ENCODE assay signal across 8 cellular contexts in genomic region chr19:7888145-7888825, GRCh38. TPM values are rescaled to one million over a fixed set of nuclear protein-coding genes. Genes with fewer than 3 reads are reported as not detected.
DNase-seq lines count a peak whose midpoint lies in the region; ATAC-seq, FAIRE-seq and TF ChIP-seq lines count a peak whose summit lies in the region.

LRRC8E (plus strand) TSS chr19:7888510; CDS start chr19:7895604, 7,094 bp downstream.

- DNase-seq in H54 (ENCODE audit: insufficient read length, low spot score) (peak; percentile 74), SJSA1 (ENCODE audit: low read depth in 1 of 2, low spot score in 2 of 2) (peak; percentile 15 to 75), H1 (ENCODE audit: low read depth in 1 of 2, low spot score in 2 of 2) (peak in 1 of 2 experiments; percentile 92), mucosa of descending colon (peak; percentile 70 to 82 (median 70)), medulla oblongata (ENCODE audit: extremely low spot score) (no peak), GM19238 (ENCODE audit: insufficient read length, low spot score) (no peak), SK-N-DZ (ENCODE audit: low spot score) (no peak)

- H3K9me3 ChIP-seq in SJSA1 (replicated peaks) = no peaks in the 10 kb centered on the region
- no peaks in the 10 kb centered on the region for H3K9me3 ChIP-seq in H1 (ENCODE audit: insufficient read depth in 2 of 2, low read depth in 1 of 2, low read length in 1 of 2)
- no peaks in the 10 kb centered on the region for H3K9me3 ChIP-seq in mucosa of descending colon

- H2BK5ac ChIP-seq in H1 (ENCODE audit: low read depth, low read length) = peak within 1 kb of the TSS; percentile 16; the same call in 1 of the 2 replicates

- peak; percentile 98 for ATAC-seq in mucosa of descending colon
- no peak for ATAC-seq in HG02678 (IDR thresholded peaks at IDR 0.05; ENCODE audit: unreplicated experiment)

- TF ChIP-seq POLR2A in H54 (IDR thresholded peaks at IDR 0.05; ENCODE audit: low read depth, low read length) (peak; percentile 87), H1 (IDR thresholded peaks at IDR 0.05; ENCODE audit: control extremely low read depth in 1 of 2, low read depth in 2 of 2, low read length in 2 of 2) (no peak)

- TF ChIP-seq EP300 in H1 (IDR thresholded peaks at IDR 0.05; ENCODE audit: borderline replicate concordance in 1 of 2, low read depth in 2 of 2, low read length in 2 of 2) = no peak

- H3K4me2 ChIP-seq in H1 (ENCODE audit: insufficient read depth in 1 of 2, low read depth in 2 of 2, low read length in 2 of 2) = peak within 1 kb of the TSS; percentile 55 to 73

- H3K56ac ChIP-seq in H1 (replicated peaks; ENCODE audit: insufficient read length, low read depth, low read length) = no peak within 1 kb of the TSS

- H3K23me2 ChIP-seq in H1 (ENCODE audit: low read depth, low read length) = peaks cover 5% of the 10 kb centered on the region; the same call in 1 of the 2 replicates

- no peak within 1 kb of the TSS for H2BK12ac ChIP-seq in H1 (ENCODE audit: low read depth, low read length)

- H3K79me2 ChIP-seq in H1 (ENCODE audit: control insufficient read depth in 1 of 2, insufficient read depth in 2 of 2, low read length in 2 of 2) = no peaks in the 10 kb centered on the region

- no peak for TF ChIP-seq CTCF in H1 (IDR thresholded peaks at IDR 0.05; ENCODE audit: control extremely low read depth in 1 of 3, insufficient read depth in 1 of 3, low read depth in 1 of 3, low read length in 3 of 3)
- no peak for TF ChIP-seq CTCF in mucosa of descending colon (IDR thresholded peaks at IDR 0.05)

- no peak within 1 kb of the TSS for H2AK5ac ChIP-seq in H1 (ENCODE audit: low read depth, low read length)

- H3K9ac ChIP-seq in H1 (replicated peaks in 1 of 4; ENCODE audit: extremely low read depth in 1 of 4, low read depth in 3 of 4, low read length in 3 of 4) = no peak within 1 kb of the TSS; a peak in 1 of 7 replicates

- no peak within 1 kb of the TSS for H4K91ac ChIP-seq in H1 (replicated peaks; ENCODE audit: insufficient read length, low read length)

- WGBS in H1 (ENCODE audit: extremely low coverage in 1 of 2, insufficient coverage in 1 of 2, insufficient read length in 1 of 2, insufficient replicate concordance in 2 of 2, low coverage in 1 of 2, low lambda C conversion rate in 2 of 2, missing lambda C conversion rate in 1 of 2), 2 experiments = 12% methylated on average over 41 of the region's 53 CpGs; no CpG with 5 or more reads in 1 of the 2 experiments

- peak within 1 kb of the TSS; percentile 78; the same call in 1 of the 2 replicates for H3K18ac ChIP-seq in H1 (ENCODE audit: extremely low read depth, low read length)

- no peak within 1 kb of the TSS; the same call in 1 of the 2 replicates for H2BK15ac ChIP-seq in H1 (ENCODE audit: low read length)

- FAIRE-seq in H54 (lab: Jason Lieb, UNC) = no peak
- FAIRE-seq in H1 (lab: Jason Lieb, UNC) = no peak

- H3K4ac ChIP-seq in H1 (replicated peaks; ENCODE audit: insufficient read length, low read depth, low read length) = no peak within 1 kb of the TSS

- H2BK120ac ChIP-seq in H1 (replicated peaks; ENCODE audit: low read depth, low read length) = no peak within 1 kb of the TSS

- no peaks in the 10 kb centered on the region for H3K36me3 ChIP-seq in SJSA1
- H3K36me3 ChIP-seq in H1 (ENCODE audit: control insufficient read depth in 2 of 4, insufficient read depth in 4 of 4, low read length in 3 of 4) = no peaks in the 10 kb centered on the region
- no peaks in the 10 kb centered on the region for H3K36me3 ChIP-seq in mucosa of descending colon (ENCODE audit: low read depth)

- H4K8ac ChIP-seq in H1 (ENCODE audit: extremely low read depth, insufficient read depth, low read length) = peak within 1 kb of the TSS; percentile 71

- H3K4me1 ChIP-seq in SJSA1 (replicated peaks) = peaks cover 9% of the 10 kb centered on the region; the same call in 1 of the 2 replicates
- peaks cover 0 to 7% (median 5%) of the 10 kb centered on the region in 4 experiments; a peak in 4 of 7 replicates for H3K4me1 ChIP-seq in H1 (replicated peaks in 1 of 4; ENCODE audit: control insufficient read depth in 3 of 4, insufficient read depth in 4 of 4, low read length in 3 of 4)
- peaks cover 3% of the 10 kb centered on the region for H3K4me1 ChIP-seq in mucosa of descending colon (ENCODE audit: low read depth)

- H3K27me3 ChIP-seq in SJSA1 (replicated peaks) = no peaks in the 10 kb centered on the region
- peaks cover 0 to 4% (median 3%) of the 10 kb centered on the region in 4 experiments; a peak in 4 of 7 replicates for H3K27me3 ChIP-seq in H1 (replicated peaks in 1 of 4; ENCODE audit: control insufficient read depth in 3 of 4, extremely low read depth in 1 of 4, insufficient read depth in 3 of 4, low read length in 3 of 4)

- H3K27ac ChIP-seq in SJSA1 (no peak within 1 kb of the TSS), H1 (ENCODE audit: low read depth, low read length) (no peak within 1 kb of the TSS)

- no peak within 1 kb of the TSS for H3K14ac ChIP-seq in H1 (ENCODE audit: insufficient read length)

- intact Hi-C loops in mucosa of descending colon (cut with DNase I, micrococcal nuclease) = no loop called here

- H3K23ac ChIP-seq in H1 (ENCODE audit: insufficient read length) = no peak within 1 kb of the TSS

- POLR2A ChIA-PET in H1 (lab: Charles Lee; ENCODE audit: partially characterized antibody) = interaction anchor here (1.0 to 1.9 kb wide), 9 partner anchors 9 to 41 kb away, joined by 3 to 9 read pairs (median 4); partner anchors contain the start of gene PRR36

- H3K79me1 ChIP-seq in H1 (ENCODE audit: low read depth, low read length) = no peaks in the 10 kb centered on the region

- peak within 1 kb of the TSS; percentile 43 for H3K4me3 ChIP-seq in SJSA1
- H3K4me3 ChIP-seq in H1 (ENCODE audit: extremely low read depth in 1 of 4, insufficient read depth in 2 of 4, low read depth in 3 of 4, low read length in 4 of 4) = peak within 1 kb of the TSS; percentile 51 to 69 (median 57)
- no peak within 1 kb of the TSS for H3K4me3 ChIP-seq in mucosa of descending colon

- H2BK20ac ChIP-seq in H1 (ENCODE audit: low read length) = no peak within 1 kb of the TSS

- TF ChIP-seq RAD21 in H1 (IDR thresholded peaks at IDR 0.05 in 1 of 2, conservative IDR thresholded peaks at IDR 0.05 in 1 of 2; ENCODE audit: low read depth in 2 of 2, low read length in 2 of 2) = no peak

- H4K20me1 ChIP-seq in H1 (replicated peaks in 1 of 2; ENCODE audit: control insufficient read depth in 1 of 2, insufficient read depth in 2 of 2, low read length in 2 of 2) = no peaks in the 10 kb centered on the region

- peak within 1 kb of the TSS; percentile 93; the same call in 1 of the 2 replicates for H2AFZ ChIP-seq in H1 (ENCODE audit: low read length)

- CTCF ChIA-PET in H1 (lab: Charles Lee; ENCODE audit: partially characterized antibody) = interaction anchor here (1.0 to 3.2 kb wide), 8 partner anchors 12 to 309 kb away, joined by 3 to 21 read pairs (median 4); no protein-coding TSS in a partner anchor

- no peak within 1 kb of the TSS for H4K5ac ChIP-seq in H1 (ENCODE audit: insufficient read length, low read depth, low read length)

TF ChIP-seq in H1, 55 proteins besides CTCF, POLR2A, EP300 and RAD21:
- TF ChIP-seq JUND (IDR thresholded peaks at IDR 0.05; ENCODE audit: low read length) (peak; percentile 61), CREB1 (IDR thresholded peaks at IDR 0.05) (peak; percentile 21; the same call in 1 of the 2 replicates), MAX (IDR thresholded peaks at IDR 0.05) (no peak), KDM4A (IDR thresholded peaks at IDR 0.05; ENCODE audit: low read depth, low read length, severe bottlenecking) (peak; percentile 69), CHD1 (IDR thresholded peaks at IDR 0.05; ENCODE audit: low read depth, low read length) (no peak), ASH2L (IDR thresholded peaks at IDR 0.05; ENCODE audit: low read length) (peak; percentile 7)

RNA-seq across cellular contexts. Expression of gene LRRC8E, which starts in this region (rescaled TPM):
- total RNA-seq in SJSA1 (2014; rRNA removed; shearing (Covaris generic)) = 1.9 and 2.1 TPM in 2 replicates
- 2.9 and 3.4 TPM in 2 replicates for total RNA-seq in H1 (2021; fragmentation: NEBNext Ultra II Directional; extraction: Animal tissue kit (Norgen Biotek cat#: 25700))
- 2.7 and 2.8 TPM in 2 replicates for polyA plus RNA-seq in H1 (2011; rRNA removed)
- polyA plus RNA-seq in H1 (2011; cell fraction: cytosol; rRNA removed) = 2.2 TPM
- 3.0 TPM for polyA plus RNA-seq in H1 (2011; cell fraction: nucleus; rRNA removed)
- polyA plus RNA-seq in H1 (2012, experiment 1 of 2) = 2.2 to 3.0 TPM (median 2.6 TPM) in 4 replicates
- 2.1 TPM for polyA plus RNA-seq in H1 (2012, experiment 2 of 2)
- 5.0 TPM for polyA plus RNA-seq in H1 (2013, experiment 1 of 2)
- 4.7 TPM for polyA plus RNA-seq in H1 (2013, experiment 2 of 2)
- 4.8 and 4.9 TPM in 2 replicates for polyA minus RNA-seq in H1 (2011; rRNA and poly(A)+ RNA removed)
- polyA minus RNA-seq in H1 (2011; cell fraction: cytosol; rRNA and poly(A)+ RNA removed) = 1.6 TPM
- 3.2 TPM for polyA minus RNA-seq in H1 (2011; cell fraction: nucleus; rRNA and poly(A)+ RNA removed)
- total RNA-seq in mucosa of descending colon = 1 to 10 TPM in 2 of 3 donors, under 1 TPM in 1; 0.32 to 1.5 (median 1.3) TPM
- 0.61 and 1.1 TPM in 2 replicates for polyA plus RNA-seq in SK-N-DZ (2014; cell fraction: cytosol; rRNA removed)
- 0.18 and 0.23 TPM in 2 replicates for polyA plus RNA-seq in SK-N-DZ (2014; cell fraction: nucleus; rRNA removed)

Comparison
In these comparisons a context has a peak if more than half of its experiments do, and no peak if none do; other contexts are left out.
1. DNase-seq: peak in H54 (single experiment), SJSA1 (2 of 2) and mucosa of descending colon (3 of 3); none in medulla oblongata (single experiment), GM19238 (single experiment) and SK-N-DZ (single experiment).